Comparison of ENCODE assay signal across 1 cellular context in genomic region chr12:50174971-50175715, GRCh38.
TF ChIP-seq lines count a peak whose summit lies in the region.

No MANE protein-coding gene starts in this region.

TF ChIP-seq in liver, 16 proteins besides CTCF, POLR2A, EP300 and RAD21 (continued from another document):
- no peak for TF ChIP-seq REST (IDR thresholded peaks at IDR 0.05)
